Comparison of ENCODE assay signal across 22 cellular contexts in genomic region chr12:82714427-82714826, GRCh38. TPM values are rescaled to one million over a fixed set of nuclear protein-coding genes. Genes with fewer than 3 reads are reported as not detected.
"Had no signal": no experiment of that assay in that cellular context is flagged by ENCODE, and none has a peak within 500 bp of the region (broad histone marks: within the 10 kb centered on the region; RNA-seq: fewer than 3 reads in every experiment).

No MANE protein-coding gene starts in this region.

- H3K27me3 ChIP-seq: esophagus squamous epithelium, gastroesophageal sphincter, heart left ventricle, hepatocyte had no signal

- H3K36me3 ChIP-seq: gastroesophageal sphincter, heart left ventricle, lower lobe of right lung had no signal

- ATAC-seq: effector memory CD8-positive, alpha-beta T cell; esophagus mucosa; gastroesophageal sphincter; left colon; left lobe of liver; left ventricle myocardium superior; lower lobe of right lung; naive thymus-derived CD4-positive, alpha-beta T cell; natural killer cell had no signal

- H3K9me3 ChIP-seq: esophagus squamous epithelium, gastroesophageal sphincter, heart left ventricle, lower lobe of right lung had no signal

- H3K27ac ChIP-seq: epithelial cell of prostate, esophagus squamous epithelium, gastroesophageal sphincter, heart left ventricle, hepatocyte, lower lobe of right lung had no signal

- H3K4me2 ChIP-seq: hepatocyte had no signal

- H3K4me3 ChIP-seq: esophagus squamous epithelium, gastroesophageal sphincter, heart left ventricle, hepatocyte, lower lobe of right lung had no signal

- H3K4me1 ChIP-seq: esophagus squamous epithelium, gastroesophageal sphincter, lower lobe of right lung had no signal

- DNase-seq: cortex of kidney; effector CD8-positive, alpha-beta T cell; effector memory CD8-positive, alpha-beta T cell; endodermal cell; erythroblast; esophagus squamous epithelium; foreskin fibroblast; foreskin melanocyte; heart left ventricle; hypothalamus; left colon; left ventricle myocardium superior; lower lobe of right lung; mesenchymal stem cell; midbrain; naive thymus-derived CD4-positive, alpha-beta T cell; natural killer cell had no signal

RNA-seq across cellular contexts. Expression of gene TMTC2, which starts 27.7 kb away (rescaled TPM):
- polyA plus RNA-seq: naive thymus-derived CD4-positive, alpha-beta T cell had no signal
